ENCODE assay signal across 11 cellular contexts in genomic region chr4:53914313-53915016, GRCh38.
A peak's percentile ranks its signal among the peaks of the same experiment; 100 is the strongest.
DNase-seq lines count a peak whose midpoint lies in the region; ATAC-seq, FAIRE-seq and TF ChIP-seq lines count a peak whose summit lies in the region.
"Had no signal": no experiment of that assay in that cellular context is flagged by ENCODE, and none has a peak within 500 bp of the region (broad histone marks: within the 10 kb centered on the region; RNA-seq: fewer than 3 reads in every experiment).

No MANE protein-coding gene starts in this region.

- no peak overlapping the region for H3K27ac Mint-ChIP-seq in activated CD4-positive, alpha-beta T cell treated with anti-CD3 and anti-CD28 coated beads for 36 hours
- no peak overlapping the region for H3K27ac Mint-ChIP-seq in H9
- H3K27ac Mint-ChIP-seq: immature natural killer cell had no signal

- H3K9me3 Mint-ChIP-seq in activated CD4-positive, alpha-beta T cell treated with anti-CD3 and anti-CD28 coated beads for 36 hours (ENCODE audit: low read depth): no peaks in the 10 kb centered on the region
- no peaks in the 10 kb centered on the region for H3K9me3 Mint-ChIP-seq in H9
- H3K9me3 Mint-ChIP-seq: immature natural killer cell had no signal

- H2BK120ac ChIP-seq in H9 (ENCODE audit: low read depth, low read length, poor library complexity, severe bottlenecking): no peak overlapping the region

- no peak overlapping the region for H3T11ph ChIP-seq in H9 (ENCODE audit: low read length)

- CTCF ChIA-PET in activated CD4-positive, alpha-beta T cell treated with anti-CD3 and anti-CD28 coated beads for 36 hours (lab: Charles Lee): interaction anchor here (0.6 to 2.3 kb wide), 7 partner anchors 11 to 1879 kb away, joined by 3 to 19 read pairs (median 3); no protein-coding TSS in a partner anchor
- CTCF ChIA-PET in endothelial cell of umbilical vein (lab: Charles Lee): interaction anchor here (0.7 to 6.1 kb wide), 9 partner anchors 11 to 319 kb away, joined by 3 to 62 read pairs (median 4); no protein-coding TSS in a partner anchor

- no peaks in the 10 kb centered on the region for H3K36me3 ChIP-seq in endothelial cell of umbilical vein (ENCODE audit: control insufficient read depth in 2 of 2, extremely low read depth in 1 of 2, insufficient read depth in 2 of 2, low read length in 2 of 2)
- H3K36me3 ChIP-seq: BLaER1, sigmoid colon had no signal

- intact Hi-C loops in activated CD4-positive, alpha-beta T cell treated with anti-CD3 and anti-CD28 coated beads for 36 hours (cut with DNase I, micrococcal nuclease): no loop called here
- intact Hi-C loops in endothelial cell of umbilical vein (cut with micrococcal nuclease): no loop called here

- H3K27ac ChIP-seq in endothelial cell of umbilical vein (ENCODE audit: insufficient read depth, low read depth, low read length): peak overlapping the region; percentile 1
- no peak overlapping the region for H3K27ac ChIP-seq in H9 (ENCODE audit: insufficient read length, low read depth, low read length)
- H3K27ac ChIP-seq: BLaER1, sigmoid colon had no signal

- H2BK5ac ChIP-seq in H9 (ENCODE audit: insufficient read length, low read length): no peak overlapping the region

- H4K91ac ChIP-seq in H9 (ENCODE audit: insufficient read length, low read depth, low read length): no peak overlapping the region

- no TSS peak for BruUV-seq in endothelial cell of umbilical vein (replicated peaks; lab: Mats Ljungman, UMichigan)

- no peak overlapping the region for H4K8ac ChIP-seq in H9 (replicated peaks; ENCODE audit: insufficient read length, low read depth, low read length)

- no peak overlapping the region for H3K14ac ChIP-seq in H9 (ENCODE audit: insufficient read depth, low read length)

- no peak overlapping the region for H3K4me3 Mint-ChIP-seq in activated CD4-positive, alpha-beta T cell treated with anti-CD3 and anti-CD28 coated beads for 36 hours
- H3K4me3 Mint-ChIP-seq in H9: no peak overlapping the region
- H3K4me3 Mint-ChIP-seq: immature natural killer cell had no signal

- peaks cover 11% of the 10 kb centered on the region for H3K27me3 Mint-ChIP-seq in activated CD4-positive, alpha-beta T cell treated with anti-CD3 and anti-CD28 coated beads for 36 hours
- H3K27me3 Mint-ChIP-seq in H9 (ENCODE audit: low read depth): peaks cover 24% of the 10 kb centered on the region

- H3K4me2 ChIP-seq in endothelial cell of umbilical vein (ENCODE audit: insufficient read depth, low read length): peak overlapping the region; percentile 31
- no peak overlapping the region for H3K4me2 ChIP-seq in H9 (ENCODE audit: insufficient read depth, insufficient read length, low read length)
- H3K4me2 ChIP-seq: BLaER1 had no signal

- H3K9me3 ChIP-seq in endothelial cell of umbilical vein (replicated peaks; ENCODE audit: control insufficient read depth, insufficient read depth, low read length) (no peaks in the 10 kb centered on the region), H9 (ENCODE audit: control insufficient read depth, low read depth, low read length) (no peaks in the 10 kb centered on the region)
- H3K9me3 ChIP-seq: BLaER1, sigmoid colon had no signal

- H3K79me2 ChIP-seq in endothelial cell of umbilical vein (ENCODE audit: control insufficient read depth, insufficient read depth, low read length): no peaks in the 10 kb centered on the region
- no peaks in the 10 kb centered on the region for H3K79me2 ChIP-seq in H9 (ENCODE audit: insufficient read depth, low read length)

- no peak overlapping the region for H4K5ac ChIP-seq in H9 (ENCODE audit: insufficient read length, low read depth, low read length)

- H3K9me1 ChIP-seq in endothelial cell of umbilical vein (replicated peaks; ENCODE audit: control insufficient read depth, extremely low read depth, insufficient read depth, low read length): no peaks in the 10 kb centered on the region

- H2BK15ac ChIP-seq in H9 (ENCODE audit: low read depth, low read length): no peak overlapping the region

- H3K27me3 ChIP-seq in endothelial cell of umbilical vein (ENCODE audit: control insufficient read depth in 2 of 2, insufficient read depth in 2 of 2, low read length in 2 of 2) (no peaks in the 10 kb centered on the region), H9 (ENCODE audit: insufficient read depth, low read length) (no peaks in the 10 kb centered on the region)
- H3K27me3 ChIP-seq: BLaER1 had no signal

- no peak overlapping the region for H2BK20ac ChIP-seq in H9 (ENCODE audit: low read depth, low read length, poor library complexity, severe bottlenecking)

- no peak overlapping the region for H3K56ac ChIP-seq in H9 (ENCODE audit: insufficient read length, low read depth, low read length)

- no peak overlapping the region for H2BK12ac ChIP-seq in H9 (ENCODE audit: insufficient read length, low read depth, low read length)

- H3K79me1 ChIP-seq in H9 (ENCODE audit: insufficient read depth, low read depth, low read length, poor library complexity, severe bottlenecking): no peaks in the 10 kb centered on the region

- no peak overlapping the region for H3K18ac ChIP-seq in H9 (ENCODE audit: insufficient read length, low read depth, low read length)

- H3K4me3 ChIP-seq in endothelial cell of umbilical vein (replicated peaks in 1 of 3; ENCODE audit: insufficient read depth in 1 of 3, low read depth in 1 of 3, low read length in 3 of 3): no peak overlapping the region
- H3K4me3 ChIP-seq: BLaER1, sigmoid colon had no signal

- no peaks in the 10 kb centered on the region for H3K4me1 Mint-ChIP-seq in activated CD4-positive, alpha-beta T cell treated with anti-CD3 and anti-CD28 coated beads for 36 hours
- peaks cover 0 to 3% of the 10 kb centered on the region in 2 experiments; a peak in 1 of 4 replicates for H3K4me1 Mint-ChIP-seq in H9
- H3K4me1 Mint-ChIP-seq: immature natural killer cell had no signal

- dilution Hi-C loops in endothelial cell of umbilical vein (cut with MboI; ENCODE audit: extremely low pct_ligation_motif_present, low sequenced_read_pairs): no loop called here

- no peak overlapping the region for H2AFZ ChIP-seq in endothelial cell of umbilical vein (ENCODE audit: low read depth, low read length)
- H2AFZ ChIP-seq in H9 (ENCODE audit: low read length): no peak overlapping the region

- H3K23ac ChIP-seq in H9 (ENCODE audit: insufficient read length, low read depth, low read length): no peak overlapping the region

- POLR2A ChIA-PET in activated CD4-positive, alpha-beta T cell treated with anti-CD3 and anti-CD28 coated beads for 36 hours (lab: Charles Lee): no interaction called here
- POLR2A ChIA-PET in endothelial cell of umbilical vein (lab: Charles Lee): no interaction called here

- no peaks in the 10 kb centered on the region for H3K36me3 Mint-ChIP-seq in activated CD4-positive, alpha-beta T cell treated with anti-CD3 and anti-CD28 coated beads for 36 hours (ENCODE audit: low read depth)
- H3K36me3 Mint-ChIP-seq in H9 (ENCODE audit: insufficient read depth in 1 of 3, low read depth in 3 of 3): no peaks in the 10 kb centered on the region
- H3K36me3 Mint-ChIP-seq: immature natural killer cell had no signal

- no peak overlapping the region for H2AK5ac ChIP-seq in H9 (ENCODE audit: insufficient read length, low read length)

- peak; percentile 78 for FAIRE-seq in endothelial cell of umbilical vein (lab: Jason Lieb, UNC)

- no peak for TF ChIP-seq CTCF in endothelial cell of umbilical vein (IDR thresholded peaks at IDR 0.05; ENCODE audit: extremely low read depth in 1 of 2, insufficient read depth in 1 of 2, low read depth in 1 of 2, low read length in 2 of 2)
- TF ChIP-seq CTCF in H9 (conservative IDR thresholded peaks at IDR 0.05): no peak

- DNase-seq in activated CD4-positive, alpha-beta T cell treated with anti-CD3 and anti-CD28 coated beads for 36 hours: peak; percentile 36
- no peak for DNase-seq in activated CD4-positive, alpha-beta T cell treated with anti-CD3 and anti-CD28 coated beads for 1 hour
- peak; percentile 68 for DNase-seq in NOMO-1 treated with DMSO at 0.1 percent for 48 hours (lab: John Stamatoyannopoulos, UW; ENCODE audit: unreplicated experiment)
- DNase-seq in endothelial cell of umbilical vein (ENCODE audit: low read depth, low spot score): peak; percentile 61
- DNase-seq in renal cortical epithelial cell (ENCODE audit: low read depth): peak; percentile 65
- no peak for DNase-seq in H9
- no peak for DNase-seq in NCI-H187 (lab: John Stamatoyannopoulos, UW)
- DNase-seq: immature natural killer cell, sigmoid colon had no signal

- ATAC-seq in activated CD4-positive, alpha-beta T cell treated with anti-CD3 and anti-CD28 coated beads for 36 hours: peak; percentile 66
- ATAC-seq in GM18909 (IDR thresholded peaks at IDR 0.05; ENCODE audit: poor library complexity, unreplicated experiment): no peak

- no peak overlapping the region for H3K4ac ChIP-seq in H9 (ENCODE audit: low read depth, low read length)

- H4K20me1 ChIP-seq in endothelial cell of umbilical vein (replicated peaks; ENCODE audit: control insufficient read depth, extremely low read depth, insufficient read depth, low read length) (no peaks in the 10 kb centered on the region), H9 (ENCODE audit: control insufficient read depth, insufficient read depth, insufficient read length) (no peaks in the 10 kb centered on the region)
- H4K20me1 ChIP-seq: BLaER1 had no signal

- H3K4me1 ChIP-seq in endothelial cell of umbilical vein (ENCODE audit: control insufficient read depth, extremely low read depth, insufficient read depth, low read length) (peaks cover 34% of the 10 kb centered on the region), H9 (ENCODE audit: insufficient read depth, low read length) (no peaks in the 10 kb centered on the region)
- H3K4me1 ChIP-seq: BLaER1, sigmoid colon had no signal

- H3K9ac ChIP-seq in endothelial cell of umbilical vein (replicated peaks; ENCODE audit: extremely low read depth, insufficient read depth, low read length): no peak overlapping the region
- H3K9ac ChIP-seq in H9 (ENCODE audit: extremely low read depth, insufficient read length, low read length): no peak overlapping the region
- H3K9ac ChIP-seq: BLaER1 had no signal

- no CpG with 5 or more reads among the region's 4 CpGs for WGBS in H9 (ENCODE audit: extremely low coverage, insufficient read length, low lambda C conversion rate)

- no peaks in the 10 kb centered on the region for H3K23me2 ChIP-seq in H9 (ENCODE audit: insufficient read length, low read depth, low read length, poor library complexity, severe bottlenecking)

- TF ChIP-seq POLR2A in endothelial cell of umbilical vein (IDR thresholded peaks at IDR 0.05; ENCODE audit: low read depth, low read length): no peak

TF ChIP-seq in endothelial cell of umbilical vein, 7 proteins besides CTCF, POLR2A, EP300 and RAD21 (continues in another document):
- TF ChIP-seq MYC (IDR thresholded peaks at IDR 0.05; ENCODE audit: low read depth, low read length): no peak
- TF ChIP-seq MAX (IDR thresholded peaks at IDR 0.05; ENCODE audit: insufficient read depth, insufficient read length): no peak
- peak; percentile 88 for TF ChIP-seq FOS (IDR thresholded peaks at IDR 0.05; ENCODE audit: borderline replicate concordance, insufficient read depth, low read length)
- TF ChIP-seq GATA2 (IDR thresholded peaks at IDR 0.05; ENCODE audit: insufficient read depth, insufficient read length, low read depth, low read length): peak; percentile 97

Comparison
In these comparisons a context has a peak if more than half of its experiments do, and no peak if none do; other contexts are left out.
1. DNase-seq: peak in activated CD4-positive, alpha-beta T cell treated with anti-CD3 and anti-CD28 coated beads for 36 hours (single experiment), NOMO-1 treated with DMSO at 0.1 percent for 48 hours (single experiment), endothelial cell of umbilical vein (single experiment) and renal cortical epithelial cell (single experiment); none in activated CD4-positive, alpha-beta T cell treated with anti-CD3 and anti-CD28 coated beads for 1 hour (single experiment), H9 (single experiment) and NCI-H187 (0 of 2).